In genomic region chr12:56494481-56494880, GRCh38 we compare ENCODE assay signal across 3 cellular contexts. TPM values are rescaled to one million over a fixed set of nuclear protein-coding genes. Genes with fewer than 3 reads are reported as not detected.
"Had no signal": no experiment of that assay in that cellular context is flagged by ENCODE, and none has a peak within 500 bp of the region (broad histone marks: within the 10 kb centered on the region; RNA-seq: fewer than 3 reads in every experiment).

No MANE protein-coding gene starts in this region.

RNA-seq across cellular contexts. Expression of gene GLS2, which starts 6.5 kb away (rescaled TPM):
- total RNA-seq: LHCN-M2, NCI-H460 had no signal

RNA-seq across cellular contexts. Expression of gene MIP, which starts 40.0 kb away (rescaled TPM):
- total RNA-seq: LHCN-M2, MCF 10A, NCI-H460 had no signal
